In the genomic region with DNA sequence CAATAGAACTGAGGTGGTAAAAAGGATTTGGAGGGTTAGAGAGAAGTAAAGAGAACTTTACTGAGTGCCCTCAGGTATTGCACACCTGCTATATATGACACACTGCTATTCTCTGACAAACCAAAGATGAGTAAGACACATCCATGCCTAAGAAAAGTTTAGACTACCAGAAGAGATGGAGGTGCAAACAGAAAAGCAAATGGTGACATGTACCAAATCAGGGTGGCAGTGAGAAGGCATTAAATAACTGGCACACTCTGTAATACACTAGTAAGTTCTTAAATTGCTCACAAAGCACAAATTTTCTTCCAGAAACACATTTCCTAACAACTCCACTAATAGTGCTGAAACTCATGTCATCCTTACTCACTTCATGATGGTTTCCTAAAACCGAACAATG, we compare ENCODE assay signal across 17 cellular contexts.
A peak's percentile ranks its signal among the peaks of the same experiment; 100 is the strongest.
DNase-seq lines count a peak whose midpoint lies in the region; ATAC-seq and TF ChIP-seq lines count a peak whose summit lies in the region.
"Had no signal": no experiment of that assay in that cellular context is flagged by ENCODE, and none has a peak within 500 bp of the region (broad histone marks: within the 10 kb centered on the region; RNA-seq: fewer than 3 reads in every experiment).

No MANE protein-coding gene starts in this region.

- no TSS peak for BruUV-seq in Calu3 (replicated peaks; lab: Mats Ljungman, UMichigan)

- no peak for TF ChIP-seq POLR2A in uterus (IDR thresholded peaks at IDR 0.05)

- no peak overlapping the region for H3K9ac ChIP-seq in MM.1S (ENCODE audit: low read length)
- H3K9ac ChIP-seq: BLaER1 treated with 17β-estradiol and CSF1 and Interleukin-3, amounts not matched to agents 10 nM and 100 nM had no signal

- H2AFZ ChIP-seq in MM.1S (ENCODE audit: low read length) = no peak overlapping the region

- H3K9me3 ChIP-seq in MM.1S (replicated peaks; ENCODE audit: insufficient read depth, low read length) (no peaks in the 10 kb centered on the region), uterus (no peaks in the 10 kb centered on the region)
- H3K9me3 ChIP-seq: BLaER1 treated with 17β-estradiol and CSF1 and Interleukin-3, amounts not matched to agents 10 nM and 100 nM had no signal

- DNase-seq in Calu3 (no peak), MM.1S (no peak), WTC11 (ENCODE audit: low spot score) (no peak), chondrocyte (ENCODE audit: low spot score) (no peak), NK-92 (lab: John Stamatoyannopoulos, UW; ENCODE audit: unreplicated experiment) (no peak), uterus (no peak), globus pallidus (ENCODE audit: low spot score) (no peak)
- no peak for DNase-seq in stimulated activated naive CD8-positive, alpha-beta T cell treated with anti-CD3 and anti-CD28 coated beads, Interleukin-15, amount 100 ng/mL, for 72 hours
- DNase-seq: 8988T; CD8-positive, alpha-beta T cell; GOT3; H7 had no signal

- H3K27me3 Mint-ChIP-seq in Calu3 (ENCODE audit: unreplicated experiment) (no peaks in the 10 kb centered on the region), WTC11 (ENCODE audit: low read depth) (no peaks in the 10 kb centered on the region), chondrocyte (ENCODE audit: low read depth) (no peaks in the 10 kb centered on the region)
- H3K27me3 Mint-ChIP-seq in stimulated activated naive CD8-positive, alpha-beta T cell treated with anti-CD3 and anti-CD28 coated beads, Interleukin-15, amount 100 ng/mL, for 72 hours = no peaks in the 10 kb centered on the region
- H3K27me3 Mint-ChIP-seq: IgD-negative memory B cell had no signal

- H3K27ac Mint-ChIP-seq in Calu3 (ENCODE audit: unreplicated experiment) (peak overlapping the region; percentile 25), WTC11 (0 out of 2 replicates have a peak overlapping the region, but pooled peaks have one; percentile 25), chondrocyte (ENCODE audit: unreplicated experiment) (peak overlapping the region; percentile 52)
- no peak overlapping the region for H3K27ac Mint-ChIP-seq in stimulated activated naive CD8-positive, alpha-beta T cell treated with anti-CD3 and anti-CD28 coated beads, Interleukin-15, amount 100 ng/mL, for 72 hours
- H3K27ac Mint-ChIP-seq: B cell; CD8-positive, alpha-beta T cell; IgD-negative memory B cell had no signal

- no peak overlapping the region for H3K4me3 Mint-ChIP-seq in Calu3 (ENCODE audit: low read depth, unreplicated experiment)
- H3K4me3 Mint-ChIP-seq in WTC11 = no peak overlapping the region
- H3K4me3 Mint-ChIP-seq in chondrocyte (ENCODE audit: unreplicated experiment) = no peak overlapping the region
- no peak overlapping the region for H3K4me3 Mint-ChIP-seq in stimulated activated naive CD8-positive, alpha-beta T cell treated with anti-CD3 and anti-CD28 coated beads, Interleukin-15, amount 100 ng/mL, for 72 hours
- H3K4me3 Mint-ChIP-seq: B cell; CD8-positive, alpha-beta T cell; IgD-negative memory B cell had no signal

- TF ChIP-seq CTCF in Calu3 (IDR thresholded peaks at IDR 0.05; ENCODE audit: unreplicated experiment) (no peak), MM.1S (IDR thresholded peaks at IDR 0.05; ENCODE audit: low read length) (no peak), WTC11 (IDR thresholded peaks at IDR 0.05) (no peak), chondrocyte (IDR thresholded peaks at IDR 0.05) (no peak), uterus (IDR thresholded peaks at IDR 0.05) (no peak)

- H3K9me3 Mint-ChIP-seq in Calu3 (ENCODE audit: low read depth, unreplicated experiment) = no peaks in the 10 kb centered on the region
- no peaks in the 10 kb centered on the region for H3K9me3 Mint-ChIP-seq in WTC11
- no peaks in the 10 kb centered on the region for H3K9me3 Mint-ChIP-seq in chondrocyte (ENCODE audit: low read depth)
- no peaks in the 10 kb centered on the region for H3K9me3 Mint-ChIP-seq in stimulated activated naive CD8-positive, alpha-beta T cell treated with anti-CD3 and anti-CD28 coated beads, Interleukin-15, amount 100 ng/mL, for 72 hours
- H3K9me3 Mint-ChIP-seq: CD8-positive, alpha-beta T cell; IgD-negative memory B cell had no signal

- H3K4me1 Mint-ChIP-seq in Calu3 (ENCODE audit: low read depth, unreplicated experiment) (no peaks in the 10 kb centered on the region), WTC11 (peaks cover 41% of the 10 kb centered on the region), chondrocyte (ENCODE audit: low read depth) (peaks cover 5% of the 10 kb centered on the region)
- H3K4me1 Mint-ChIP-seq in stimulated activated naive CD8-positive, alpha-beta T cell treated with anti-CD3 and anti-CD28 coated beads, Interleukin-15, amount 100 ng/mL, for 72 hours = no peaks in the 10 kb centered on the region
- H3K4me1 Mint-ChIP-seq: B cell, IgD-negative memory B cell had no signal

- POLR2A ChIA-PET in WTC11 (lab: Charles Lee) = no interaction called here

- ATAC-seq in WTC11 = no peak
- no peak for ATAC-seq in stimulated activated naive CD8-positive, alpha-beta T cell treated with anti-CD3 and anti-CD28 coated beads, Interleukin-15, amount 100 ng/mL, for 72 hours
- ATAC-seq: CD8-positive, alpha-beta T cell; HCT116; HepG2 had no signal

- peaks cover 44% of the 10 kb centered on the region for H3F3A ChIP-seq in MM.1S (ENCODE audit: insufficient read depth, low read length)

- H4K20me1 ChIP-seq in MM.1S (ENCODE audit: insufficient read depth, low read length) = no peaks in the 10 kb centered on the region
- H4K20me1 ChIP-seq: BLaER1 treated with 17β-estradiol and CSF1 and Interleukin-3, amounts not matched to agents 10 nM and 100 nM had no signal

- H3K36me3 Mint-ChIP-seq in Calu3 (ENCODE audit: insufficient read depth, unreplicated experiment) (peaks cover 67% of the 10 kb centered on the region), WTC11 (peaks cover 60% of the 10 kb centered on the region), chondrocyte (ENCODE audit: low read depth) (peaks cover 34% of the 10 kb centered on the region)
- H3K36me3 Mint-ChIP-seq: IgD-negative memory B cell had no signal

- H3K4me1 ChIP-seq in MM.1S (ENCODE audit: low read length) (peaks cover 51% of the 10 kb centered on the region), uterus (no peaks in the 10 kb centered on the region)
- H3K4me1 ChIP-seq: BLaER1 treated with 17β-estradiol and CSF1 and Interleukin-3, amounts not matched to agents 10 nM and 100 nM had no signal

- intact Hi-C loops in Calu3 (cut with micrococcal nuclease; ENCODE audit: unreplicated experiment) (no loop called here), uterus (cut with DNase I; ENCODE audit: low total_unique reads) (no loop called here)

- H3K27ac ChIP-seq in MM.1S (ENCODE audit: low read length) (peak overlapping the region; percentile 41; the same call in 1 of the 2 replicates), uterus (no peak overlapping the region)
- H3K27ac ChIP-seq: BLaER1 treated with 17β-estradiol and CSF1 and Interleukin-3, amounts not matched to agents 10 nM and 100 nM had no signal

- H3K36me3 ChIP-seq in MM.1S (replicated peaks; ENCODE audit: insufficient read depth, low read length) = peaks cover 5% of the 10 kb centered on the region; the same call in 1 of the 2 replicates
- H3K36me3 ChIP-seq in uterus = no peaks in the 10 kb centered on the region

- no peaks in the 10 kb centered on the region for H3K9me2 ChIP-seq in MM.1S (replicated peaks; ENCODE audit: insufficient read depth, low read length)

- no peak overlapping the region for H3K4me2 ChIP-seq in MM.1S (ENCODE audit: low read depth, low read length)
- H3K4me2 ChIP-seq: BLaER1 treated with 17β-estradiol and CSF1 and Interleukin-3, amounts not matched to agents 10 nM and 100 nM had no signal

- peaks cover 17% of the 10 kb centered on the region for H3K79me2 ChIP-seq in MM.1S (ENCODE audit: low read length)

- H3K27me3 ChIP-seq in MM.1S (replicated peaks; ENCODE audit: insufficient read depth, low read length) (no peaks in the 10 kb centered on the region), uterus (no peaks in the 10 kb centered on the region)
- H3K27me3 ChIP-seq: BLaER1 treated with 17β-estradiol and CSF1 and Interleukin-3, amounts not matched to agents 10 nM and 100 nM had no signal

- H3K4me3 ChIP-seq in MM.1S (ENCODE audit: low read length) (no peak overlapping the region), uterus (no peak overlapping the region)
- H3K4me3 ChIP-seq: BLaER1 treated with 17β-estradiol and CSF1 and Interleukin-3, amounts not matched to agents 10 nM and 100 nM had no signal

- CTCF ChIA-PET in Calu3 (lab: Charles Lee) = no interaction called here
- CTCF ChIA-PET in WTC11 (lab: Charles Lee) = no interaction called here

TF ChIP-seq in WTC11, 78 proteins besides CTCF, POLR2A, EP300 and RAD21 (continues in another document):
- TF ChIP-seq CREB1 (CRISPR knock-in tag; IDR thresholded peaks at IDR 0.05) = no peak
- no peak for TF ChIP-seq MYBL2 (CRISPR knock-in tag; IDR thresholded peaks at IDR 0.05)
- TF ChIP-seq GTF2I (CRISPR knock-in tag; conservative IDR thresholded peaks at IDR 0.05) = no peak
- TF ChIP-seq ZNF416 (CRISPR knock-in tag; IDR thresholded peaks at IDR 0.05) = no peak
- no peak for TF ChIP-seq NR3C1 (CRISPR knock-in tag; conservative IDR thresholded peaks at IDR 0.05; ENCODE audit: low read depth)
- TF ChIP-seq, protein P1, sequence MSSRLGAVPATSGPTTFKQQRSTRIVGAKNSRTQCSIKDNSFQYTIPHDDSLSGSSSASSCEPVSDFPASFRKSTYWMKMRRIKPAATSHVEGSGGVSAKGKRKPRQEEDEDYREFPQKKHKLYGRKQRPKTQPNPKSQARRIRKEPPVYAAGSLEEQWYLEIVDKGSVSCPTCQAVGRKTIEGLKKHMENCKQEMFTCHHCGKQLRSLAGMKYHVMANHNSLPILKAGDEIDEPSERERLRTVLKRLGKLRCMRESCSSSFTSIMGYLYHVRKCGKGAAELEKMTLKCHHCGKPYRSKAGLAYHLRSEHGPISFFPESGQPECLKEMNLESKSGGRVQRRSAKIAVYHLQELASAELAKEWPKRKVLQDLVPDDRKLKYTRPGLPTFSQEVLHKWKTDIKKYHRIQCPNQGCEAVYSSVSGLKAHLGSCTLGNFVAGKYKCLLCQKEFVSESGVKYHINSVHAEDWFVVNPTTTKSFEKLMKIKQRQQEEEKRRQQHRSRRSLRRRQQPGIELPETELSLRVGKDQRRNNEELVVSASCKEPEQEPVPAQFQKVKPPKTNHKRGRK (CRISPR knock-in tag; IDR thresholded peaks at IDR 0.05; ENCODE audit: borderline replicate concordance) = no peak
- TF ChIP-seq CREM (CRISPR knock-in tag; IDR thresholded peaks at IDR 0.05) = no peak
- TF ChIP-seq, protein P2, sequence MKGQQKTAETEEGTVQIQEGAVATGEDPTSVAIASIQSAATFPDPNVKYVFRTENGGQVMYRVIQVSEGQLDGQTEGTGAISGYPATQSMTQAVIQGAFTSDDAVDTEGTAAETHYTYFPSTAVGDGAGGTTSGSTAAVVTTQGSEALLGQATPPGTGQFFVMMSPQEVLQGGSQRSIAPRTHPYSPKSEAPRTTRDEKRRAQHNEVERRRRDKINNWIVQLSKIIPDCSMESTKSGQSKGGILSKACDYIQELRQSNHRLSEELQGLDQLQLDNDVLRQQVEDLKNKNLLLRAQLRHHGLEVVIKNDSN (CRISPR knock-in tag; IDR thresholded peaks at IDR 0.05) = no peak
- no peak for TF ChIP-seq ZNF671 (CRISPR knock-in tag; IDR thresholded peaks at IDR 0.05)

Comparison
In these comparisons a context has a peak if more than half of its experiments do, and no peak if none do; other contexts are left out.
1. H3K27ac Mint-ChIP-seq: peak in Calu3 (single experiment), WTC11 (single experiment) and chondrocyte (single experiment); none in stimulated activated naive CD8-positive, alpha-beta T cell treated with anti-CD3 and anti-CD28 coated beads, Interleukin-15, amount 100 ng/mL, for 72 hours (0 of 2).